Comparison of ENCODE assay signal across 11 cellular contexts in the genomic region with DNA sequence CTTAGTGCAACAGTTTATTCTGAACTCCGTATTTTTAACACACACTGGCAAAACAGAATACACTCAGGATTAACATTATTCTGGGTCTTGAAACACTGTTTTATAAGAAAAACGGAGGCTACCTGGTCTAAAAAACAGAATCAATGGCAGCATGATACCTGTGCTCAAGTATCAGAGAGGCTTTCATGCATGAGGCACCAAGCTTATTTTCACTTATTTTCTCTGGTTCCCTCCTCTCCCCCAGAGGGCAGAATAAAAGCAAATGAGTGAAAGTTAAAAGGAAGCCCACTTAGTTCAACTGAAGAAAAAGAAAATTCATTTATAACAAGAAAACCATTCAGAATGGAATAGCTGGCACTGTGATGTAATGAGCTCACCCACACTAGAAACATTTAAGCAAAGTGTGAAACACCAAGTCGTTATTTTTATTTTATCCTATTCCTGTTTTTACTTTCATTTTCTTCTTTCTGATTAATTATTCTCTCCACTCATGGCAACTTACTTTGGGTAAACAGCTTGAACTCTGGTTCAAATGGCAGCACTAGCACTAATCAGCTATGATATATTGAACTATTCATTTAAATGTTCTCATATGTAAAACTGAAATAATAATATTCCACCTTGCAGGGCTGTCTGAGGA.
DNase-seq lines count a peak whose midpoint lies in the region; ATAC-seq lines count a peak whose summit lies in the region.
"Had no signal": no experiment of that assay in that cellular context is flagged by ENCODE, and none has a peak within 500 bp of the region (broad histone marks: within the 10 kb centered on the region; RNA-seq: fewer than 3 reads in every experiment).

No MANE protein-coding gene starts in this region.

- peak; percentile 72 for ATAC-seq in GM18870 (IDR thresholded peaks at IDR 0.05; ENCODE audit: unreplicated experiment)
- ATAC-seq in HG03066 (IDR thresholded peaks at IDR 0.05; ENCODE audit: low read depth, unreplicated experiment), result peak; percentile 64

- peaks cover 37% of the 10 kb centered on the region for H3K4me1 Mint-ChIP-seq in activated naive CD8-positive, alpha-beta T cell (ENCODE audit: low read depth)

- H3K79me2 ChIP-seq in ACC112 (ENCODE audit: control insufficient read depth, insufficient read depth, low read length, unreplicated experiment), result peaks cover 5% of the 10 kb centered on the region

- H3K36me3 ChIP-seq in ACC112 (ENCODE audit: insufficient read depth, low read length), result no peaks in the 10 kb centered on the region
- H3K36me3 ChIP-seq: tibial nerve had no signal

- peak overlapping the region; percentile 64 for H3K4me3 ChIP-seq in ACC112 (ENCODE audit: low read depth, low read length)

- DNase-seq in LoVo (ENCODE audit: low spot score), result no peak
- DNase-seq in activated CD4-positive, CD25-positive, alpha-beta regulatory T cell (lab: John Stamatoyannopoulos, UW), result no peak
- DNase-seq in islet precursor cell, result no peak
- DNase-seq in NCI-H526 (lab: John Stamatoyannopoulos, UW), result no peak
- DNase-seq: H7, T-helper 1 cell had no signal

- no peak overlapping the region for H2AFZ ChIP-seq in ACC112 (ENCODE audit: low read length, unreplicated experiment)

- peaks cover 5% of the 10 kb centered on the region for H3K9me3 Mint-ChIP-seq in activated naive CD8-positive, alpha-beta T cell (ENCODE audit: low read depth)

- H3K27ac Mint-ChIP-seq in activated naive CD8-positive, alpha-beta T cell, result peak overlapping the region; percentile 1

- peak overlapping the region; percentile 57 for H3K4me3 Mint-ChIP-seq in activated naive CD8-positive, alpha-beta T cell

- H3K27me3 ChIP-seq in ACC112 (ENCODE audit: insufficient read depth, low read length), result no peaks in the 10 kb centered on the region
- H3K27me3 ChIP-seq: tibial nerve had no signal

- H3K27me3 Mint-ChIP-seq in activated naive CD8-positive, alpha-beta T cell, result no peaks in the 10 kb centered on the region

- peaks cover 14% of the 10 kb centered on the region for H3K36me3 Mint-ChIP-seq in activated naive CD8-positive, alpha-beta T cell

- no peak overlapping the region for H3K27ac ChIP-seq in ACC112 (ENCODE audit: low read depth, low read length)

- no peaks in the 10 kb centered on the region for H3K4me1 ChIP-seq in ACC112 (ENCODE audit: control insufficient read depth, insufficient read depth, low read length, unreplicated experiment)
